19 cellular contexts compared by ENCODE assay signal in the genomic region with DNA sequence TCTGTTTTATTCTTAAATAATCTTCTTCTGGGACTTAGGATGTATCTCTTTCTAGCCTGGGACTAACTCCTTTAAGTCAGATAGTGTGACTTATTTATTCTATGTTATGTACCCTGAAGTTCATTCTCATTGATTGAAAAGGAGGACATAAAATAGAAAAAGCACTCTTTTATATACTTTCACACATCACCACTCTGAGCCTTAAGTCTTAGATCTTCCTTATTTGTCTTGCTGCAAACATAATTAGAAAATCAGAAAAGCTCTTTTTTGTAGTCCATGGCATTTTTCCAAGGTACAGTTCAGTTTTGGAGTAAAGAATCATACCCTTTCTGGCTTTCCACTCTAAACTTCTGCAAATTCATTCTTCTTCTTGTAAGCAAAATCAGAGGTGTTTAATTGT.
DNase-seq lines count a peak whose midpoint lies in the region; ATAC-seq and TF ChIP-seq lines count a peak whose summit lies in the region.
"Had no signal": no experiment of that assay in that cellular context is flagged by ENCODE, and none has a peak within 500 bp of the region (broad histone marks: within the 10 kb centered on the region; RNA-seq: fewer than 3 reads in every experiment).

No MANE protein-coding gene starts in this region.

- no peaks in the 10 kb centered on the region for H3K36me3 ChIP-seq in smooth muscle cell (ENCODE audit: low read depth)

- no peaks in the 10 kb centered on the region for H3K27me3 Mint-ChIP-seq in T-cell
- H3K27me3 Mint-ChIP-seq in memory B cell: no peaks in the 10 kb centered on the region
- peaks cover 0 to 1% (median 0%) of the 10 kb centered on the region in 3 donors for H3K27me3 Mint-ChIP-seq in immature natural killer cell (ENCODE audit: low read depth in 3 of 3)
- H3K27me3 Mint-ChIP-seq: CD8-positive, alpha-beta memory T cell had no signal

- peaks cover 18% of the 10 kb centered on the region for H3K4me1 ChIP-seq in smooth muscle cell (ENCODE audit: low read depth)

- CTCF ChIA-PET in T-cell (lab: Charles Lee): no interaction called here

- no peak for TF ChIP-seq CTCF in smooth muscle cell (IDR thresholded peaks at IDR 0.05; ENCODE audit: borderline replicate concordance, insufficient read depth, poor library complexity, severe bottlenecking)

- peak overlapping the region; percentile 6 for H3K9ac ChIP-seq in smooth muscle cell (ENCODE audit: low read depth)
- H3K9ac ChIP-seq: BLaER1 treated with 17β-estradiol and CSF1 and Interleukin-3, amounts not matched to agents 10 nM and 100 nM had no signal

- H3K27ac Mint-ChIP-seq in T-cell (peak overlapping the region; percentile 12 to 18), memory B cell (peak overlapping the region; percentile 99), immature natural killer cell (no peak overlapping the region)

- in situ Hi-C loops in ACHN (cut with HindIII; ENCODE audit: low pct_ligation_motif_present, low pct_unique_long_range_greater_than_20kb, low sequenced_read_pairs): no loop called here

- H2AFZ ChIP-seq in smooth muscle cell (ENCODE audit: low read depth): no peak overlapping the region
- H2AFZ ChIP-seq: PC-9 had no signal

- peaks cover 9% of the 10 kb centered on the region for H3F3A ChIP-seq in smooth muscle cell (ENCODE audit: low read depth)

- H3K4me3 Mint-ChIP-seq in T-cell (no peak overlapping the region), memory B cell (no peak overlapping the region), immature natural killer cell (no peak overlapping the region)
- H3K4me3 Mint-ChIP-seq: CD8-positive, alpha-beta memory T cell had no signal

- H3K9me3 Mint-ChIP-seq in T-cell (peaks cover 5 to 11% (median 7%) of the 10 kb centered on the region in 3 donors), memory B cell (no peaks in the 10 kb centered on the region), immature natural killer cell (peaks cover 5 to 16% (median 13%) of the 10 kb centered on the region in 6 donors)

- H3K4me1 Mint-ChIP-seq in T-cell (peaks cover 80 to 83% (median 81%) of the 10 kb centered on the region in 3 donors), memory B cell (peaks cover 82% of the 10 kb centered on the region), immature natural killer cell (peaks cover 15 to 47% of the 10 kb centered on the region in 2 donors)

- peak overlapping the region; percentile 41 for H3K27ac ChIP-seq in smooth muscle cell (ENCODE audit: low read depth)
- H3K27ac ChIP-seq: 22Rv1; BLaER1 treated with 17β-estradiol and CSF1 and Interleukin-3, amounts not matched to agents 10 nM and 100 nM; PC-9; SJSA1 had no signal

- DNase-seq in NCI-H82 treated with DMSO at 0.1 percent for 48 hours (lab: John Stamatoyannopoulos, UW; ENCODE audit: unreplicated experiment) (peak; percentile 92), NCI-H82 (lab: John Stamatoyannopoulos, UW) (no peak), T-cell (no peak), memory B cell (ENCODE audit: low spot score in 2 of 2) (no peak), smooth muscle cell (lab: John Stamatoyannopoulos, UW; ENCODE audit: unreplicated experiment) (no peak), immature natural killer cell (no peak), ACHN (no peak)
- DNase-seq: CD8-positive, alpha-beta memory T cell; GF-D8; H7; NCI-H1436; NCI-H2029; NCI-H2171 treated with DMSO at 0.1 percent for 48 hours; NCI-H446 treated with DMSO at 0.1 percent for 48 hours; PC-9 had no signal

- H3K9me3 ChIP-seq in smooth muscle cell (replicated peaks; ENCODE audit: low read depth): no peaks in the 10 kb centered on the region

- H3K36me3 Mint-ChIP-seq in T-cell (peaks cover 10% of the 10 kb centered on the region), memory B cell (peaks cover 15% of the 10 kb centered on the region), immature natural killer cell (peaks cover 4 to 14% (median 13%) of the 10 kb centered on the region in 3 donors)

- H4K20me1 ChIP-seq in smooth muscle cell (ENCODE audit: low read depth): peaks cover 76% of the 10 kb centered on the region

- H3K79me2 ChIP-seq in smooth muscle cell (ENCODE audit: low read depth): peaks cover 98% of the 10 kb centered on the region

- POLR2A ChIA-PET in T-cell (lab: Charles Lee): no interaction called here

- H3K4me2 ChIP-seq in smooth muscle cell: no peak overlapping the region
- H3K4me2 ChIP-seq: BLaER1 treated with 17β-estradiol and CSF1 and Interleukin-3, amounts not matched to agents 10 nM and 100 nM; PC-9 had no signal

- no peak for ATAC-seq in T-cell (replicated peaks in 1 of 4)
- no peak for ATAC-seq in memory B cell (ENCODE audit: low read depth)
- no peak for ATAC-seq in HG02763 (IDR thresholded peaks at IDR 0.05; ENCODE audit: unreplicated experiment)

- H3K27me3 ChIP-seq in smooth muscle cell (ENCODE audit: low read depth): no peaks in the 10 kb centered on the region
- H3K27me3 ChIP-seq: BLaER1 treated with 17β-estradiol and CSF1 and Interleukin-3, amounts not matched to agents 10 nM and 100 nM; SJSA1 had no signal

- H3K4me3 ChIP-seq in smooth muscle cell: no peak overlapping the region
- H3K4me3 ChIP-seq: BLaER1 treated with 17β-estradiol and CSF1 and Interleukin-3, amounts not matched to agents 10 nM and 100 nM; PC-9; SJSA1 had no signal

Comparison
In these comparisons a context has a peak if more than half of its experiments do, and no peak if none do; other contexts are left out.
1. H3K27ac Mint-ChIP-seq: peak in T-cell (2 of 2) and memory B cell (single experiment); none in immature natural killer cell (0 of 6).